In genomic region chr7:102208826-102209225, GRCh38 we compare ENCODE assay signal across 1 cellular context.
TF ChIP-seq lines count a peak whose summit lies in the region.

No MANE protein-coding gene starts in this region.

TF ChIP-seq in HEK293, 187 proteins besides CTCF, POLR2A, EP300 and RAD21 (continued from another document):
- TF ChIP-seq MEIS1 (CRISPR knock-in tag; IDR thresholded peaks at IDR 0.05; ENCODE audit: borderline replicate concordance) (no peak), ZNF747 (tag by site-specific recombination; IDR thresholded peaks at IDR 0.05) (no peak), KLF1 (tag by site-specific recombination; IDR thresholded peaks at IDR 0.05) (no peak)
